Comparison of ENCODE assay signal across 1 cellular context in the genomic region with DNA sequence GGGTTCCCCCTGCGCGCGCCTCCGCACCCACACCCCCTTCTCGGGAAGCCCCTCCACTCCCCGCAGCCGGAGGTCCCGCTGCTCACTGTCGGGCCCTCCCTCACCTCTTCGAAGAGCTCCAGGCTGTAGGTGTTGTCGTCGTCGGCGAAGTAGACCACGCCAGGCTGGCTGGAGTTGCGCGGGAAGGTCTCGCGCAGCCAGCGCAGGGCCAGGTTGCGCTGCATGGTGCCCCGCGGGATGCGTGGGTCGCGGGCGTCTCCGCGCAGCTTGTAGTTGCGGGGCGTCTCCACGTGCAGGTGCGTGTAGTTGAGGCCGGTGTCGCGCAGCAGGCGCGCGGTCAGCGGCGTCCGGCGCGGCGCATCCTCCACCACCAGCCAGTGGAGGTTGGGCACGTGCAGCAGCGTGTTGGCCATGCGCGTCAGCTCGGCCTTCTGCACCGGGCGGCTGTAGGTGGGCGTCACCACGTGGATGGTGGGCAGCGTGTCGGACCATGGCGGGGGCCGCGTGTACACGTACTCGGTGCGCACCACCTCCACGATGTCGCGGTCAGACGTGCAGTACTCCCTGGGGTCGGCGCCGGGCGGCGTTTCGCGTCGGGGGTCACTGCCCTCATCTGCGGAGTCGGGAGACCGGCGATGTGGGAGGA.
TF ChIP-seq lines count a peak whose summit lies in the region.

No MANE protein-coding gene starts in this region.

TF ChIP-seq in IMR-90, 13 proteins besides CTCF, POLR2A, EP300 and RAD21:
- TF ChIP-seq FOS (IDR thresholded peaks at IDR 0.05; ENCODE audit: low read depth, low read length) (no peak), MXI1 (IDR thresholded peaks at IDR 0.05; ENCODE audit: borderline replicate concordance, low read depth, low read length) (no peak), CHD1 (IDR thresholded peaks at IDR 0.05; ENCODE audit: low read depth, low read length) (no peak), MAZ (IDR thresholded peaks at IDR 0.05; ENCODE audit: borderline replicate concordance, low read depth, low read length) (no peak), NFE2L2 (IDR thresholded peaks at IDR 0.05; ENCODE audit: low read depth, low read length) (no peak), CEBPB (IDR thresholded peaks at IDR 0.05; ENCODE audit: low read depth, low read length) (no peak), RCOR1 (IDR thresholded peaks at IDR 0.05; ENCODE audit: insufficient replicate concordance, low read length) (no peak), BHLHE40 (IDR thresholded peaks at IDR 0.05; ENCODE audit: low read depth, low read length) (no peak), RFX5 (IDR thresholded peaks at IDR 0.05; ENCODE audit: low read depth, low read length) (no peak), MAFK (IDR thresholded peaks at IDR 0.05; ENCODE audit: low read depth, low read length) (no peak), SMC3 (IDR thresholded peaks at IDR 0.05; ENCODE audit: low read depth, low read length) (no peak)
- TF ChIP-seq, protein P1, sequence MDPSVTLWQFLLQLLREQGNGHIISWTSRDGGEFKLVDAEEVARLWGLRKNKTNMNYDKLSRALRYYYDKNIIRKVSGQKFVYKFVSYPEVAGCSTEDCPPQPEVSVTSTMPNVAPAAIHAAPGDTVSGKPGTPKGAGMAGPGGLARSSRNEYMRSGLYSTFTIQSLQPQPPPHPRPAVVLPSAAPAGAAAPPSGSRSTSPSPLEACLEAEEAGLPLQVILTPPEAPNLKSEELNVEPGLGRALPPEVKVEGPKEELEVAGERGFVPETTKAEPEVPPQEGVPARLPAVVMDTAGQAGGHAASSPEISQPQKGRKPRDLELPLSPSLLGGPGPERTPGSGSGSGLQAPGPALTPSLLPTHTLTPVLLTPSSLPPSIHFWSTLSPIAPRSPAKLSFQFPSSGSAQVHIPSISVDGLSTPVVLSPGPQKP (IDR thresholded peaks at IDR 0.05; ENCODE audit: borderline replicate concordance, low read depth, low read length): no peak
- TF ChIP-seq, protein P2, sequence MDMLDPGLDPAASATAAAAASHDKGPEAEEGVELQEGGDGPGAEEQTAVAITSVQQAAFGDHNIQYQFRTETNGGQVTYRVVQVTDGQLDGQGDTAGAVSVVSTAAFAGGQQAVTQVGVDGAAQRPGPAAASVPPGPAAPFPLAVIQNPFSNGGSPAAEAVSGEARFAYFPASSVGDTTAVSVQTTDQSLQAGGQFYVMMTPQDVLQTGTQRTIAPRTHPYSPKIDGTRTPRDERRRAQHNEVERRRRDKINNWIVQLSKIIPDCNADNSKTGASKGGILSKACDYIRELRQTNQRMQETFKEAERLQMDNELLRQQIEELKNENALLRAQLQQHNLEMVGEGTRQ (IDR thresholded peaks at IDR 0.05; ENCODE audit: low read depth, low read length): no peak
